ENCODE assay signal across 23 cellular contexts in genomic region chrX:45056428-45057145, GRCh38.
A peak's percentile ranks its signal among the peaks of the same experiment; 100 is the strongest.
DNase-seq lines count a peak whose midpoint lies in the region; ATAC-seq and TF ChIP-seq lines count a peak whose summit lies in the region.
"Had no signal": no experiment of that assay in that cellular context is flagged by ENCODE, and none has a peak within 500 bp of the region (broad histone marks: within the 10 kb centered on the region; RNA-seq: fewer than 3 reads in every experiment).

No MANE protein-coding gene starts in this region.

- H3F3A ChIP-seq in PC-9 (ENCODE audit: insufficient read depth, low read depth) = no peaks in the 10 kb centered on the region

- H3K27me3 ChIP-seq in BJ (ENCODE audit: control insufficient read depth, insufficient read depth, low read length) = no peaks in the 10 kb centered on the region
- H3K27me3 ChIP-seq in PC-9 (ENCODE audit: insufficient read depth, low read depth) = no peaks in the 10 kb centered on the region
- H3K27me3 ChIP-seq: dorsolateral prefrontal cortex, right lobe of liver had no signal

- H2AFZ ChIP-seq in PC-9 = no peak overlapping the region
- H2AFZ ChIP-seq: parathyroid adenoma had no signal

- H3K4me1 ChIP-seq in PC-9 (replicated peaks; ENCODE audit: insufficient read depth) = no peaks in the 10 kb centered on the region
- H3K4me1 ChIP-seq: right lobe of liver had no signal

- no peaks in the 10 kb centered on the region for H3K9me3 ChIP-seq in PC-9 (ENCODE audit: insufficient read depth, low read depth)
- H3K9me3 ChIP-seq: right lobe of liver, thoracic aorta had no signal

- H3K36me3 Mint-ChIP-seq in memory B cell = peaks cover 5% of the 10 kb centered on the region
- H3K36me3 Mint-ChIP-seq: natural killer cell treated with Interleukin-12 subunit alpha and Interleukin-12 subunit beta and Interleukin-15 and Interleukin-18, amount 100 ng/mL, for 72 hours had no signal

- H3K4me3 ChIP-seq in BJ (ENCODE audit: low read depth, low read length) (no peak overlapping the region), PC-9 (no peak overlapping the region)
- H3K4me3 ChIP-seq: dorsolateral prefrontal cortex, right lobe of liver, thoracic aorta had no signal

- TF ChIP-seq CTCF in BJ (IDR thresholded peaks at IDR 0.05; ENCODE audit: insufficient read depth, low read depth, low read length) = no peak
- no peak for TF ChIP-seq CTCF in PC-9 (conservative IDR thresholded peaks at IDR 0.05)

- no peaks in the 10 kb centered on the region for H3K79me2 ChIP-seq in PC-9 (ENCODE audit: low read depth)
- H3K79me2 ChIP-seq: parathyroid adenoma had no signal

- H3K36me3 ChIP-seq in BJ (ENCODE audit: control insufficient read depth, insufficient read depth, low read length) (no peaks in the 10 kb centered on the region), PC-9 (ENCODE audit: low read depth) (no peaks in the 10 kb centered on the region)

- no peaks in the 10 kb centered on the region for H3K9me2 ChIP-seq in PC-9 (ENCODE audit: insufficient read depth)

- no peaks in the 10 kb centered on the region for H3K9me3 Mint-ChIP-seq in memory B cell
- H3K9me3 Mint-ChIP-seq: activated CD4-positive, alpha-beta T cell treated with anti-CD3 and anti-CD28 coated beads, Interleukin-2, amount 10 ng/mL, durations not matched to agents 24 days and 14 days; natural killer cell treated with Interleukin-12 subunit alpha and Interleukin-12 subunit beta and Interleukin-15 and Interleukin-18, amount 100 ng/mL, for 72 hours; stimulated activated effector memory CD8-positive, alpha-beta T cell treated with anti-CD3 and anti-CD28 coated beads, Interleukin-12 subunit alpha, Interleukin-12 subunit beta, amount 100 ng/mL, for 72 hours had no signal

- H3K4me1 Mint-ChIP-seq in memory B cell = peaks cover 6% of the 10 kb centered on the region
- H3K4me1 Mint-ChIP-seq: activated CD4-positive, alpha-beta T cell treated with anti-CD3 and anti-CD28 coated beads, Interleukin-2, amount 10 ng/mL, durations not matched to agents 24 days and 14 days; stimulated activated effector memory CD8-positive, alpha-beta T cell treated with anti-CD3 and anti-CD28 coated beads, Interleukin-12 subunit alpha, Interleukin-12 subunit beta, amount 100 ng/mL, for 72 hours had no signal

- H3K27ac ChIP-seq in PC-9 = no peak overlapping the region
- H3K27ac ChIP-seq: HL-60, parathyroid adenoma, right lobe of liver, thoracic aorta had no signal

- H3K4me2 ChIP-seq in PC-9 = no peak overlapping the region

- peak overlapping the region; percentile 76 for H3K27ac Mint-ChIP-seq in memory B cell
- H3K27ac Mint-ChIP-seq: activated CD4-positive, alpha-beta T cell treated with anti-CD3 and anti-CD28 coated beads, Interleukin-2, amount 10 ng/mL, durations not matched to agents 24 days and 14 days had no signal

- no peaks in the 10 kb centered on the region for H3K27me3 Mint-ChIP-seq in memory B cell
- H3K27me3 Mint-ChIP-seq: activated CD4-positive, alpha-beta T cell treated with anti-CD3 and anti-CD28 coated beads, Interleukin-2, amount 10 ng/mL, durations not matched to agents 24 days and 14 days; natural killer cell treated with Interleukin-12 subunit alpha and Interleukin-12 subunit beta and Interleukin-15 and Interleukin-18, amount 100 ng/mL, for 72 hours had no signal

- no TSS peak for BruUV-seq in PC-9 (replicated peaks; lab: Mats Ljungman, UMichigan)

- intact Hi-C loops in PC-9 (cut with micrococcal nuclease; ENCODE audit: unreplicated experiment) = no loop called here

- no peaks in the 10 kb centered on the region for H4K20me1 ChIP-seq in PC-9 (ENCODE audit: insufficient read depth)

- ATAC-seq in memory B cell (ENCODE audit: low read depth) = no peak
- ATAC-seq: natural killer cell treated with Interleukin-12 subunit alpha and Interleukin-12 subunit beta and Interleukin-15 and Interleukin-18, amount 100 ng/mL, for 72 hours; right lobe of liver; stimulated activated effector memory CD8-positive, alpha-beta T cell treated with anti-CD3 and anti-CD28 coated beads, Interleukin-12 subunit alpha, Interleukin-12 subunit beta, amount 100 ng/mL, for 72 hours had no signal

- no peak overlapping the region for H3K4me3 Mint-ChIP-seq in memory B cell
- H3K4me3 Mint-ChIP-seq: activated CD4-positive, alpha-beta T cell treated with anti-CD3 and anti-CD28 coated beads, Interleukin-2, amount 10 ng/mL, durations not matched to agents 24 days and 14 days; natural killer cell treated with Interleukin-12 subunit alpha and Interleukin-12 subunit beta and Interleukin-15 and Interleukin-18, amount 100 ng/mL, for 72 hours; stimulated activated effector memory CD8-positive, alpha-beta T cell treated with anti-CD3 and anti-CD28 coated beads, Interleukin-12 subunit alpha, Interleukin-12 subunit beta, amount 100 ng/mL, for 72 hours had no signal

- DNase-seq in BJ (ENCODE audit: low read depth) (peak; percentile 5), GM04504 (ENCODE audit: low read depth) (peak; percentile 15), amniotic epithelial cell (ENCODE audit: low read depth) (peak; percentile 62), memory B cell (ENCODE audit: low spot score in 2 of 2) (no peak), foreskin melanocyte (no peak), PC-9 (no peak), NOMO-1 treated with dmso at 0.1 percent for 144 hours (lab: John Stamatoyannopoulos, UW; ENCODE audit: unreplicated experiment) (no peak)
- DNase-seq: activated CD4-positive, alpha-beta T cell treated with anti-CD3 and anti-CD28 coated beads, Interleukin-2, amount 10 ng/mL, durations not matched to agents 24 days and 14 days; activated effector memory CD4-positive, alpha-beta T cell treated with Interleukin-2 at 50 U/mL for 16 hours; central memory CD4-positive, alpha-beta T cell; COR-L47; DND-41; dorsolateral prefrontal cortex; erythroblast; NCI-H2107; NCI-H69; right lobe of liver; SHP77 had no signal

- POLR2A ChIA-PET in BJ (lab: Charles Lee) (interaction anchor here (0.6 kb wide), 1 partner anchor 706 kb away, joined by 9 read pairs; no protein-coding TSS in a partner anchor), PC-9 (lab: Charles Lee; ENCODE audit: unreplicated experiment) (no interaction called here)

- CTCF ChIA-PET in BJ (lab: Yijun Ruan, JAX) = no interaction called here
- CTCF ChIA-PET in PC-9 (lab: Charles Lee) = no interaction called here

Comparison
In these comparisons a context has a peak if more than half of its experiments do, and no peak if none do; other contexts are left out.
1. DNase-seq: peak in BJ (single experiment), GM04504 (single experiment) and amniotic epithelial cell (single experiment); none in memory B cell (0 of 2), foreskin melanocyte (single experiment), PC-9 (0 of 2) and NOMO-1 treated with dmso at 0.1 percent for 144 hours (single experiment).